17 cellular contexts compared by ENCODE assay signal in the genomic region with DNA sequence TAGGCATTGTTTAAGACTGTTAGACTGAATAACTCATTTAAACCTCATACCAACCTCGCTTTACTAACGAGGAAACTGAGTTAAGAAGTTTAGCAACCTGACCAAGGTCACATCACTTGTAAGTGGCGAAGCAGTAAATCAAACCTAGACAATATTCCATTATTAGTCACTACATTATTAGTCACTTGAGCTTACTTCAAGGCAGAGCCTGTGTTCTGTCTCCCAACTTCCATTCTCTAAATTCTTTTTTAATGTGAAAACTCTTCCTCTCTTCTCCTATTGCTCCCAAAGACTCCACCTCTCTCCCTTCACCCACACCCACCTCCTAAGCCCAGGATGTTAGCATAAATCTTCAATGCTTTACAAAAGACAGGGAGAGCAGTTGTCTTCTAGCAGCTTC.
DNase-seq lines count a peak whose midpoint lies in the region; ATAC-seq and TF ChIP-seq lines count a peak whose summit lies in the region.
"Had no signal": no experiment of that assay in that cellular context is flagged by ENCODE, and none has a peak within 500 bp of the region (broad histone marks: within the 10 kb centered on the region; RNA-seq: fewer than 3 reads in every experiment).

No MANE protein-coding gene starts in this region.

- no peaks in the 10 kb centered on the region for H3K36me3 Mint-ChIP-seq in activated T-helper 17 cell treated with anti-CD3 and anti-CD28 coated beads, Interleukin-2, amount 50 U/mL, for 72 hours (ENCODE audit: low read depth)
- H3K36me3 Mint-ChIP-seq: CD4-positive, CD25-positive, alpha-beta regulatory T cell had no signal

- H3K27me3 ChIP-seq in GM23248 (replicated peaks; ENCODE audit: insufficient read depth) (no peaks in the 10 kb centered on the region), A673 (replicated peaks; ENCODE audit: insufficient read depth, low read depth, low read length, poor library complexity) (no peaks in the 10 kb centered on the region)

- H3K4me2 ChIP-seq in GM23248 (ENCODE audit: unreplicated experiment), result peak overlapping the region; percentile 77

- intact Hi-C loops in A673 (cut with micrococcal nuclease; ENCODE audit: unreplicated experiment), result no loop called here

- no peaks in the 10 kb centered on the region for H3K9me2 ChIP-seq in GM23248 (ENCODE audit: insufficient read depth)

- H2AFZ ChIP-seq in GM23248, result 0 out of 2 replicates have a peak overlapping the region, but pooled peaks have one; percentile 10

- in situ Hi-C loops in GM23248 (cut with MboI), result no loop called here

- BruUV-seq in A673 (replicated peaks; lab: Mats Ljungman, UMichigan), result no TSS peak

- no peaks in the 10 kb centered on the region for H3K9me3 ChIP-seq in GM23248 (ENCODE audit: low read depth)
- no peaks in the 10 kb centered on the region for H3K9me3 ChIP-seq in A673 (ENCODE audit: low read depth, low read length, poor library complexity, severe bottlenecking)

- H3F3A ChIP-seq in GM23248 (ENCODE audit: insufficient read depth), result peaks cover 26% of the 10 kb centered on the region

- no peaks in the 10 kb centered on the region for H3K9me3 Mint-ChIP-seq in activated T-helper 17 cell treated with anti-CD3 and anti-CD28 coated beads, Interleukin-2, amount 50 U/mL, for 72 hours

- no peaks in the 10 kb centered on the region for H3K4me1 Mint-ChIP-seq in activated T-helper 17 cell treated with anti-CD3 and anti-CD28 coated beads, Interleukin-2, amount 50 U/mL, for 72 hours
- H3K4me1 Mint-ChIP-seq: CD4-positive, CD25-positive, alpha-beta regulatory T cell had no signal

- H3K79me2 ChIP-seq in GM23248 (ENCODE audit: insufficient read depth), result no peaks in the 10 kb centered on the region

- ATAC-seq in SK-N-SH treated with all-trans-retinoic acid at 6 μM for 48 hours (peak; percentile 77), left lobe of liver (no peak)
- no peak for ATAC-seq in activated T-helper 17 cell treated with anti-CD3 and anti-CD28 coated beads, Interleukin-2, amount 50 U/mL, for 72 hours (replicated peaks)
- ATAC-seq: K562, PC-3 had no signal

- TF ChIP-seq CTCF in fibroblast of mammary gland (conservative IDR thresholded peaks at IDR 0.05; ENCODE audit: control insufficient read depth, insufficient read depth, low read depth, low read length), result no peak
- no peak for TF ChIP-seq CTCF in A673 (conservative IDR thresholded peaks at IDR 0.05; ENCODE audit: low read depth, low read length)

- H3K4me1 ChIP-seq in GM23248 (ENCODE audit: insufficient read depth), result peaks cover 32% of the 10 kb centered on the region
- H3K4me1 ChIP-seq in A673 (ENCODE audit: insufficient read depth, low read length, poor library complexity, severe bottlenecking), result no peaks in the 10 kb centered on the region

- no peak overlapping the region for H3K27ac Mint-ChIP-seq in activated T-helper 17 cell treated with anti-CD3 and anti-CD28 coated beads, Interleukin-2, amount 50 U/mL, for 72 hours
- H3K27ac Mint-ChIP-seq: CD4-positive, CD25-positive, alpha-beta regulatory T cell had no signal

- CTCF ChIA-PET in A673 (lab: Charles Lee), result no interaction called here

- H3K36me3 ChIP-seq in GM23248 (ENCODE audit: low read depth) (no peaks in the 10 kb centered on the region), A673 (ENCODE audit: insufficient read depth, low read length, poor library complexity, severe bottlenecking) (no peaks in the 10 kb centered on the region)

- peak overlapping the region; percentile 33 for H3K4me3 ChIP-seq in GM23248
- H3K4me3 ChIP-seq in fibroblast of mammary gland (ENCODE audit: control insufficient read depth, low read depth, low read length), result no peak overlapping the region
- H3K4me3 ChIP-seq in A673 (ENCODE audit: low read depth, low read length, poor library complexity, severe bottlenecking), result no peak overlapping the region
- H3K4me3 ChIP-seq: K562, SK-N-MC had no signal

- H4K20me1 ChIP-seq in GM23248 (ENCODE audit: insufficient read depth), result no peaks in the 10 kb centered on the region

- H3K9ac ChIP-seq in GM23248, result no peak overlapping the region

- peak overlapping the region; percentile 52 for H3K27ac ChIP-seq in GM23248
- H3K27ac ChIP-seq in A673 (ENCODE audit: low read depth, low read length, poor library complexity, severe bottlenecking), result no peak overlapping the region
- H3K27ac ChIP-seq: SK-N-MC had no signal

- DNase-seq in A172 (ENCODE audit: low spot score) (peak; percentile 29), GM23248 (peak; percentile 65), fibroblast of mammary gland (ENCODE audit: low read depth) (peak; percentile 14), activated T-cell treated with anti-CD3 and anti-CD28 coated beads for 4 hours (no peak), left lobe of liver (ENCODE audit: low spot score) (no peak), A673 (ENCODE audit: low spot score) (no peak)
- DNase-seq: 8988T; AML-193; CD4-positive, CD25-positive, alpha-beta regulatory T cell; GDM1; NCI-H1092; NCI-H1694; PC-3 had no signal

- 8 to 13% methylated on average over 3 of the region's 3 CpGs for WGBS in GM23248 (ENCODE audit: low coverage in 1 of 2, low lambda C conversion rate in 2 of 2, missing lambda C conversion rate in 2 of 2), 2 experiments

- H3K4me3 Mint-ChIP-seq in activated T-helper 17 cell treated with anti-CD3 and anti-CD28 coated beads, Interleukin-2, amount 50 U/mL, for 72 hours, result no peak overlapping the region
- H3K4me3 Mint-ChIP-seq: CD4-positive, CD25-positive, alpha-beta regulatory T cell had no signal

- H3K27me3 Mint-ChIP-seq in activated T-helper 17 cell treated with anti-CD3 and anti-CD28 coated beads, Interleukin-2, amount 50 U/mL, for 72 hours, result no peaks in the 10 kb centered on the region
- H3K27me3 Mint-ChIP-seq: CD4-positive, CD25-positive, alpha-beta regulatory T cell had no signal

- POLR2A ChIA-PET in A673 (lab: Charles Lee; ENCODE audit: low non-redundant PET), result no interaction called here

TF ChIP-seq in SK-N-SH treated with all-trans-retinoic acid at 6 μM for 48 hours, 23 proteins besides CTCF, POLR2A, EP300 and RAD21:
- 0 out of 2 replicates have a peak, but pooled peaks have one; percentile 20 for TF ChIP-seq ZC3H10 (CRISPR knock-in tag; IDR thresholded peaks at IDR 0.05)
- TF ChIP-seq ISL1 (CRISPR knock-in tag; IDR thresholded peaks at IDR 0.05), result no peak
- TF ChIP-seq PPARA (CRISPR knock-in tag; IDR thresholded peaks at IDR 0.05; ENCODE audit: borderline replicate concordance), result no peak
TF ChIP-seq in SK-N-SH treated with all-trans-retinoic acid at 6 μM for 48 hours: peak in this region for 1.

Comparison
In these comparisons a context has a peak if more than half of its experiments do, and no peak if none do; other contexts are left out.
1. DNase-seq: peak in A172 (single experiment), GM23248 (single experiment) and fibroblast of mammary gland (single experiment); none in activated T-cell treated with anti-CD3 and anti-CD28 coated beads for 4 hours (single experiment), left lobe of liver (single experiment) and A673 (single experiment).